ENCODE assay signal across 8 cellular contexts in genomic region chr3:47282424-47283192, GRCh38. TPM values are rescaled to one million over a fixed set of nuclear protein-coding genes. Genes with fewer than 3 reads are reported as not detected.
DNase-seq lines count a peak whose midpoint lies in the region; ATAC-seq and TF ChIP-seq lines count a peak whose summit lies in the region.

KIF9 (minus strand) TSS chr3:47282799; CDS start chr3:47277374, 5,425 bp downstream.
KLHL18 (plus strand) TSS chr3:47282944; CDS start chr3:47282966, 22 bp downstream.

- DNase-seq in CD1c-positive myeloid dendritic cell (ENCODE audit: extremely low spot score) (peak; percentile 98), NCI-H774 (lab: John Stamatoyannopoulos, UW) (peak; percentile 74), lower leg skin (ENCODE audit: low spot score in 2 of 2) (peak; percentile 91 to 98)
- peak; percentile 97 for DNase-seq in activated CD4-positive, alpha-beta memory T cell treated with anti-CD3 and anti-CD28 coated beads for 36 hours
- peak; percentile 91 to 95 for DNase-seq in stimulated activated CD4-positive, alpha-beta T cell treated with anti-CD3 and anti-CD28 coated beads, Interleukin-4, amount 100 ng/mL, for 4 hours

- H3K9me3 Mint-ChIP-seq in activated CD4-positive, alpha-beta memory T cell treated with anti-CD3 and anti-CD28 coated beads for 36 hours = no peaks in the 10 kb centered on the region

- peak in 1 of 3 donors; percentile 55 for TF ChIP-seq CTCF in lower leg skin (IDR thresholded peaks at IDR 0.05)

- ATAC-seq in GM19372 (IDR thresholded peaks at IDR 0.05; ENCODE audit: low read depth, unreplicated experiment) = peak; percentile 83
- ATAC-seq in HG03521 (IDR thresholded peaks at IDR 0.05; ENCODE audit: unreplicated experiment) = peak; percentile 82

- CTCF ChIA-PET in activated CD4-positive, alpha-beta memory T cell treated with anti-CD3 and anti-CD28 coated beads for 36 hours (lab: Charles Lee) = interaction anchor here (1.0 to 1.6 kb wide), 5 partner anchors 8 to 138 kb away, joined by 3 to 4 read pairs (median 4); partner anchors contain the start of gene SETD2

- intact Hi-C loops in activated CD4-positive, alpha-beta memory T cell treated with anti-CD3 and anti-CD28 coated beads for 36 hours (cut with micrococcal nuclease) = loop anchor here (1.0 to 10.0 kb wide), 4 partner anchors 98 to 305 kb away; partner anchors contain the start of genes CCDC12, NBEAL2, PTPN23 and SETD2
- intact Hi-C loops in lower leg skin (cut with DNase I; ENCODE audit: low total_unique reads) = no loop called here

- peaks cover 3% of the 10 kb centered on the region for H3K36me3 Mint-ChIP-seq in activated CD4-positive, alpha-beta memory T cell treated with anti-CD3 and anti-CD28 coated beads for 36 hours

- no peaks in the 10 kb centered on the region for H3K27me3 ChIP-seq in duodenal mucosa (ENCODE audit: control insufficient read depth in 1 of 2, insufficient read depth in 2 of 2, low read length in 2 of 2)

- peak within 1 kb of the TSS; percentile 99 for H3K27ac ChIP-seq in duodenal mucosa (ENCODE audit: low read depth, low read length)

- H3K27me3 Mint-ChIP-seq in activated CD4-positive, alpha-beta memory T cell treated with anti-CD3 and anti-CD28 coated beads for 36 hours = peaks cover 3% of the 10 kb centered on the region

- H3K27ac Mint-ChIP-seq in activated CD4-positive, alpha-beta memory T cell treated with anti-CD3 and anti-CD28 coated beads for 36 hours = peak within 1 kb of the TSS; percentile 100

- peak within 1 kb of the TSS; percentile 98 for H3K4me3 Mint-ChIP-seq in activated CD4-positive, alpha-beta memory T cell treated with anti-CD3 and anti-CD28 coated beads for 36 hours

- no peaks in the 10 kb centered on the region for H3K9me3 ChIP-seq in duodenal mucosa (ENCODE audit: control insufficient read depth in 1 of 2, low read length in 2 of 2)

- peak within 1 kb of the TSS; percentile 89 to 96 for H3K4me3 ChIP-seq in duodenal mucosa (ENCODE audit: low read depth in 1 of 2, low read length in 2 of 2)
- H3K4me3 ChIP-seq in lower leg skin (ENCODE audit: low read depth, poor library complexity, severe bottlenecking) = peak within 1 kb of the TSS; percentile 85

- peaks cover 39% of the 10 kb centered on the region for H3K4me1 Mint-ChIP-seq in activated CD4-positive, alpha-beta memory T cell treated with anti-CD3 and anti-CD28 coated beads for 36 hours (ENCODE audit: low read depth)

- no peak for TF ChIP-seq POLR2A in lower leg skin (IDR thresholded peaks at IDR 0.05)

- WGBS in lower leg skin, 2 donors = 0% methylated on average over 32 to 82 of the region's 82 CpGs

- peaks cover 0 to 6% of the 10 kb centered on the region in 2 donors for H3K36me3 ChIP-seq in duodenal mucosa (ENCODE audit: control insufficient read depth in 1 of 2, insufficient read depth in 2 of 2, low read length in 2 of 2)

- peak within 1 kb of the TSS; percentile 83 to 93 for H3K9ac ChIP-seq in duodenal mucosa (ENCODE audit: low read depth in 1 of 2, low read length in 2 of 2)

- H3K4me1 ChIP-seq in duodenal mucosa (ENCODE audit: control insufficient read depth in 1 of 2, insufficient read depth in 2 of 2, low read length in 2 of 2) = peaks cover 6 to 19% of the 10 kb centered on the region in 2 donors

- POLR2A ChIA-PET in activated CD4-positive, alpha-beta memory T cell treated with anti-CD3 and anti-CD28 coated beads for 36 hours (lab: Charles Lee) = interaction anchor here (0.7 to 3.5 kb wide), 4 partner anchors 8 to 252 kb away, joined by 3 to 19 read pairs (median 4); partner anchors contain the start of genes PTPN23 and SETD2

RNA-seq across cellular contexts. Expression of gene KIF9, which starts in this region (rescaled TPM):
- 1 to 10 TPM; 3.3 to 4.9 TPM for total RNA-seq in activated CD4-positive, alpha-beta memory T cell treated with anti-CD3 and anti-CD28 coated beads for 36 hours
- total RNA-seq in lower leg skin = 10 to 100 TPM in 3 of 4 donors, 1 to 10 TPM in 1; 6.1 to 14.7 (median 12.0) TPM

RNA-seq across cellular contexts. Expression of gene KLHL18, which starts in this region (rescaled TPM):
- total RNA-seq in activated CD4-positive, alpha-beta memory T cell treated with anti-CD3 and anti-CD28 coated beads for 36 hours = 10 to 100 TPM; 21.2 to 23.7 TPM
- total RNA-seq in lower leg skin = 10 to 100 TPM; 32.7 to 51.0 (median 44.5) TPM

Comparison
In these comparisons a context has a peak if more than half of its experiments do, and no peak if none do; other contexts are left out.
1. Peak in every context shown above with its lines: DNase-seq, ATAC-seq, H3K4me3 ChIP-seq and H3K27ac ChIP-seq.